In genomic region chr11:118628861-118629549, GRCh38 we compare ENCODE assay signal across 1 cellular context.
TF ChIP-seq lines count a peak whose summit lies in the region.

No MANE protein-coding gene starts in this region.

TF ChIP-seq in HepG2, 621 proteins besides CTCF, POLR2A, EP300 and RAD21:
- TF ChIP-seq ZNF614 (CRISPR knock-in tag; IDR thresholded peaks at IDR 0.05; ENCODE audit: borderline replicate concordance), result no peak
- peak; percentile 72 for TF ChIP-seq ZNF768 (CRISPR knock-in tag; IDR thresholded peaks at IDR 0.05)
TF ChIP-seq in HepG2: peak in this region for 1.
